Comparison of ENCODE assay signal across 2 cellular contexts in the genomic region with DNA sequence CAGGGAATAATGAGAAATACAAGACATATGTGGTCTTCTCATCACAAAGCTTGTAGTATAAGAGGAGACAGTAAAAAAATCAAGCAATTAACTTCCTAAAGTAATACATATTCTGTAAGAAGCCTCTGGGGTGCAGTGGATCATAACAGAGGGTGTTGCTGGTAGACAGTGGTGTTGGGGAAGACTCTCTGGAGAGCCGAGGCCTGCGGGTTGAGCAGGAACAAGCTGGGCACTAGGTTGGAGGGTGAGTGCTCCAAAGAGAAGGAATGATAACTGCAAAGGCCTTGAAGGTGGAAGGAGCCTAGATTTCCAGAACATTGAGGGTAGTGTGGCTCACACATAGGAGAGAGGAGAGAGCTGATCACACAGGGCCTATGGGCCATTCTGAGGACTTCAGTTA.
TF ChIP-seq lines count a peak whose summit lies in the region.

No MANE protein-coding gene starts in this region.

TF ChIP-seq in liver, 16 proteins besides CTCF, POLR2A, EP300 and RAD21:
- TF ChIP-seq HNF4G (IDR thresholded peaks at IDR 0.05): no peak
- no peak for TF ChIP-seq HNF4A (conservative IDR thresholded peaks at IDR 0.05)
- TF ChIP-seq SP1 (IDR thresholded peaks at IDR 0.05): no peak
- TF ChIP-seq FOXA1 (IDR thresholded peaks at IDR 0.05): no peak
- TF ChIP-seq YY1 (IDR thresholded peaks at IDR 0.05): no peak
- TF ChIP-seq, protein P1, sequence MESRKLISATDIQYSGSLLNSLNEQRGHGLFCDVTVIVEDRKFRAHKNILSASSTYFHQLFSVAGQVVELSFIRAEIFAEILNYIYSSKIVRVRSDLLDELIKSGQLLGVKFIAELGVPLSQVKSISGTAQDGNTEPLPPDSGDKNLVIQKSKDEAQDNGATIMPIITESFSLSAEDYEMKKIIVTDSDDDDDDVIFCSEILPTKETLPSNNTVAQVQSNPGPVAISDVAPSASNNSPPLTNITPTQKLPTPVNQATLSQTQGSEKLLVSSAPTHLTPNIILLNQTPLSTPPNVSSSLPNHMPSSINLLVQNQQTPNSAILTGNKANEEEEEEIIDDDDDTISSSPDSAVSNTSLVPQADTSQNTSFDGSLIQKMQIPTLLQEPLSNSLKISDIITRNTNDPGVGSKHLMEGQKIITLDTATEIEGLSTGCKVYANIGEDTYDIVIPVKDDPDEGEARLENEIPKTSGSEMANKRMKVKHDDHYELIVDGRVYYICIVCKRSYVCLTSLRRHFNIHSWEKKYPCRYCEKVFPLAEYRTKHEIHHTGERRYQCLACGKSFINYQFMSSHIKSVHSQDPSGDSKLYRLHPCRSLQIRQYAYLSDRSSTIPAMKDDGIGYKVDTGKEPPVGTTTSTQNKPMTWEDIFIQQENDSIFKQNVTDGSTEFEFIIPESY (IDR thresholded peaks at IDR 0.05): no peak

TF ChIP-seq in HepG2, 621 proteins besides CTCF, POLR2A, EP300 and RAD21:
- TF ChIP-seq ATRX (CRISPR knock-in tag; IDR thresholded peaks at IDR 0.05; ENCODE audit: borderline replicate concordance) (no peak), NCOA2 (CRISPR knock-in tag; IDR thresholded peaks at IDR 0.05) (no peak), RORA (CRISPR knock-in tag; IDR thresholded peaks at IDR 0.05) (no peak), ZNF441 (CRISPR knock-in tag; IDR thresholded peaks at IDR 0.05; ENCODE audit: borderline replicate concordance) (no peak), CEBPG (CRISPR knock-in tag; IDR thresholded peaks at IDR 0.05) (no peak)
- TF ChIP-seq, protein P2, sequence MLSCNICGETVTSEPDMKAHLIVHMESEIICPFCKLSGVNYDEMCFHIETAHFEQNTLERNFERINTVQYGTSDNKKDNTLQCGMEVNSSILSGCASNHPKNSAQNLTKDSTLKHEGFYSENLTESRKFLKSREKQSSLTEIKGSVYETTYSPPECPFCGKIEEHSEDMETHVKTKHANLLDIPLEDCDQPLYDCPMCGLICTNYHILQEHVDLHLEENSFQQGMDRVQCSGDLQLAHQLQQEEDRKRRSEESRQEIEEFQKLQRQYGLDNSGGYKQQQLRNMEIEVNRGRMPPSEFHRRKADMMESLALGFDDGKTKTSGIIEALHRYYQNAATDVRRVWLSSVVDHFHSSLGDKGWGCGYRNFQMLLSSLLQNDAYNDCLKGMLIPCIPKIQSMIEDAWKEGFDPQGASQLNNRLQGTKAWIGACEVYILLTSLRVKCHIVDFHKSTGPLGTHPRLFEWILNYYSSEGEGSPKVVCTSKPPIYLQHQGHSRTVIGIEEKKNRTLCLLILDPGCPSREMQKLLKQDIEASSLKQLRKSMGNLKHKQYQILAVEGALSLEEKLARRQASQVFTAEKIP (CRISPR knock-in tag; IDR thresholded peaks at IDR 0.05; ENCODE audit: borderline replicate concordance): no peak
TF ChIP-seq in HepG2: peak in this region for 0.
